In genomic region chr17:47949951-47950350, GRCh38 we compare ENCODE assay signal across 1 cellular context.
TF ChIP-seq lines count a peak whose summit lies in the region.

No MANE protein-coding gene starts in this region.

TF ChIP-seq in HepG2, 621 proteins besides CTCF, POLR2A, EP300 and RAD21:
- 0 out of 2 replicates have a peak, but pooled peaks have one; percentile 3 for TF ChIP-seq NCOR1 (IDR thresholded peaks at IDR 0.05; ENCODE audit: borderline replicate concordance, low read length)
- no peak for TF ChIP-seq ZBTB34 (CRISPR knock-in tag; IDR thresholded peaks at IDR 0.05)
- TF ChIP-seq ZNF713 (CRISPR knock-in tag; IDR thresholded peaks at IDR 0.05) = no peak
- no peak for TF ChIP-seq ZNF607 (CRISPR knock-in tag; IDR thresholded peaks at IDR 0.05; ENCODE audit: borderline replicate concordance)
- TF ChIP-seq BHLHE40 (IDR thresholded peaks at IDR 0.05; ENCODE audit: low read length) = no peak
- no peak for TF ChIP-seq ZNF547 (CRISPR knock-in tag; IDR thresholded peaks at IDR 0.05)
- TF ChIP-seq ATAD3A (CRISPR knock-in tag; IDR thresholded peaks at IDR 0.05) = no peak
- TF ChIP-seq HES4 (CRISPR knock-in tag; IDR thresholded peaks at IDR 0.05; ENCODE audit: borderline replicate concordance) = no peak
- TF ChIP-seq MZF1 (CRISPR knock-in tag; IDR thresholded peaks at IDR 0.05; ENCODE audit: borderline replicate concordance) = no peak
- TF ChIP-seq AKAP8 (CRISPR knock-in tag; IDR thresholded peaks at IDR 0.05) = no peak
- no peak for TF ChIP-seq HNRNPLL (IDR thresholded peaks at IDR 0.05; ENCODE audit: low read depth, low read length, poor library complexity, severe bottlenecking)
- TF ChIP-seq ZBTB46 (CRISPR knock-in tag; IDR thresholded peaks at IDR 0.05; ENCODE audit: borderline replicate concordance) = 0 out of 2 replicates have a peak, but pooled peaks have one; percentile 14
- 0 out of 2 replicates have a peak, but pooled peaks have one; percentile 18 for TF ChIP-seq ZMYM3 (CRISPR knock-in tag; IDR thresholded peaks at IDR 0.05)
- no peak for TF ChIP-seq FOSL2 (CRISPR knock-in tag; IDR thresholded peaks at IDR 0.05)
- no peak for TF ChIP-seq NFYB (CRISPR knock-in tag; IDR thresholded peaks at IDR 0.05)
- 0 out of 2 replicates have a peak, but pooled peaks have one; percentile 16 for TF ChIP-seq TAF1 (CRISPR knock-in tag; IDR thresholded peaks at IDR 0.05)
- TF ChIP-seq ZNF724P (CRISPR knock-in tag; IDR thresholded peaks at IDR 0.05; ENCODE audit: borderline replicate concordance) = no peak
- no peak for TF ChIP-seq SNAPC2 (CRISPR knock-in tag; IDR thresholded peaks at IDR 0.05)
- TF ChIP-seq ZNF629 (CRISPR knock-in tag; conservative IDR thresholded peaks at IDR 0.05) = peak; percentile 74
- 0 out of 2 replicates have a peak, but pooled peaks have one; percentile 16 for TF ChIP-seq ELF3 (CRISPR knock-in tag; IDR thresholded peaks at IDR 0.05)
- TF ChIP-seq ZNF790 (CRISPR knock-in tag; IDR thresholded peaks at IDR 0.05; ENCODE audit: borderline replicate concordance) = no peak
- TF ChIP-seq NFAT5 (CRISPR knock-in tag; IDR thresholded peaks at IDR 0.05) = no peak
- 0 out of 2 replicates have a peak, but pooled peaks have one; percentile 13 for TF ChIP-seq ZNF598 (CRISPR knock-in tag; IDR thresholded peaks at IDR 0.05; ENCODE audit: borderline replicate concordance)
- no peak for TF ChIP-seq ARID3A (IDR thresholded peaks at IDR 0.05; ENCODE audit: low read depth, low read length)
